In the genomic region with DNA sequence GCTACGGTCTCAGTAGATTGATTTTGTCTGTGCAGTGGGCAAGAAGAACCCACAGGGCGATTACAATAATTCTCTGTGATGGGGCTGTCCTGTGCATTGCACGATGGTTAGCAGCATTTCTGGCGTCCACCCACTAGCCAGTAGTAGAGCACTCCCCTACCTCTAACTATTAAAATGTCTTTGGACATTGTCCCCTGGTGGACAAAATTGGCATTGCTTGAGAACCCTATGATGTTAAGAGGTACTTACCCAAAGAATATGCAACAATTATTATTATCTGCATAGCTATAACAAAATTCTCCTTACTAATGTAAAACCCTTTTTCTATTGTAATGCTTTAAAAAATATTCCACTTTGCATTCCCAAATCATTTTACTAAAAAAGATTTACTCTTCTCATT, we compare ENCODE assay signal across 19 cellular contexts.
DNase-seq lines count a peak whose midpoint lies in the region; ATAC-seq, FAIRE-seq and TF ChIP-seq lines count a peak whose summit lies in the region.
"Had no signal": no experiment of that assay in that cellular context is flagged by ENCODE, and none has a peak within 500 bp of the region (broad histone marks: within the 10 kb centered on the region; RNA-seq: fewer than 3 reads in every experiment).

No MANE protein-coding gene starts in this region.

- no TSS peak for BruUV-seq in Calu3 (replicated peaks; lab: Mats Ljungman, UMichigan)

- H3K27me3 Mint-ChIP-seq in Calu3 (ENCODE audit: unreplicated experiment) = no peaks in the 10 kb centered on the region
- H3K27me3 Mint-ChIP-seq: natural killer cell treated with Interleukin-12 subunit alpha and Interleukin-12 subunit beta and Interleukin-15 and Interleukin-18, amount 100 ng/mL, for 72 hours; stimulated activated naive B cell treated with anti-CD40 and anti-IgM and Interleukin-4, amounts not matched to agents 10 μg/mL and 1 μg/mL and 100 μg/mL, for 72 hours had no signal

- H3K4me1 Mint-ChIP-seq in Calu3 (ENCODE audit: low read depth, unreplicated experiment) = no peaks in the 10 kb centered on the region
- H3K4me1 Mint-ChIP-seq: stimulated activated naive B cell treated with anti-CD40 and anti-IgM and Interleukin-4, amounts not matched to agents 10 μg/mL and 1 μg/mL and 100 μg/mL, for 72 hours had no signal

- CTCF ChIA-PET in Calu3 (lab: Charles Lee) = no interaction called here

- H3K36me3 Mint-ChIP-seq in Calu3 (ENCODE audit: insufficient read depth, unreplicated experiment) = no peaks in the 10 kb centered on the region
- H3K36me3 Mint-ChIP-seq: natural killer cell treated with Interleukin-12 subunit alpha and Interleukin-12 subunit beta and Interleukin-15 and Interleukin-18, amount 100 ng/mL, for 72 hours had no signal

- H3K27ac Mint-ChIP-seq in Calu3 (ENCODE audit: unreplicated experiment) = no peak overlapping the region
- H3K27ac Mint-ChIP-seq: natural killer cell treated with Interleukin-12 subunit alpha and Interleukin-12 subunit beta and Interleukin-15 and Interleukin-18, amount 100 ng/mL, for 72 hours; stimulated activated naive B cell treated with anti-CD40 and anti-IgM and Interleukin-4, amounts not matched to agents 10 μg/mL and 1 μg/mL and 100 μg/mL, for 72 hours had no signal

- intact Hi-C loops in Calu3 (cut with micrococcal nuclease; ENCODE audit: unreplicated experiment) = no loop called here

- in situ Hi-C loops in ACHN (cut with HindIII; ENCODE audit: low pct_ligation_motif_present, low pct_unique_long_range_greater_than_20kb, low sequenced_read_pairs) = no loop called here

- peaks cover 8% of the 10 kb centered on the region for H3K9me3 Mint-ChIP-seq in Calu3 (ENCODE audit: low read depth, unreplicated experiment)

- H3K4me3 ChIP-seq in fibroblast of mammary gland (ENCODE audit: control insufficient read depth, low read depth, low read length) = no peak overlapping the region
- H3K4me3 ChIP-seq: left lung, right lobe of liver, vagina had no signal

- H3K4me3 Mint-ChIP-seq in Calu3 (ENCODE audit: low read depth, unreplicated experiment) = no peak overlapping the region
- H3K4me3 Mint-ChIP-seq: natural killer cell treated with Interleukin-12 subunit alpha and Interleukin-12 subunit beta and Interleukin-15 and Interleukin-18, amount 100 ng/mL, for 72 hours; stimulated activated naive B cell treated with anti-CD40 and anti-IgM and Interleukin-4, amounts not matched to agents 10 μg/mL and 1 μg/mL and 100 μg/mL, for 72 hours had no signal

- peak; percentile 2; the same call in 1 of the 2 replicates for TF ChIP-seq CTCF in GM12874 (IDR thresholded peaks at IDR 0.05; ENCODE audit: insufficient read depth, low read depth, low read length)
- peak; percentile 19 for TF ChIP-seq CTCF in fibroblast of mammary gland (conservative IDR thresholded peaks at IDR 0.05; ENCODE audit: control insufficient read depth, insufficient read depth, low read depth, low read length)
- no peak for TF ChIP-seq CTCF in Calu3 (IDR thresholded peaks at IDR 0.05; ENCODE audit: unreplicated experiment)

- no peak for ATAC-seq in GM21717 (IDR thresholded peaks at IDR 0.05; ENCODE audit: unreplicated experiment)
- ATAC-seq: left lung; natural killer cell treated with Interleukin-12 subunit alpha and Interleukin-12 subunit beta and Interleukin-15 and Interleukin-18, amount 100 ng/mL, for 72 hours; right lobe of liver; Right ventricle myocardium inferior; stimulated activated naive B cell treated with anti-CD40 and anti-IgM and Interleukin-4, amounts not matched to agents 10 μg/mL and 1 μg/mL and 100 μg/mL, for 72 hours had no signal

- no peak for FAIRE-seq in RCC 7860 (lab: Jason Lieb, UNC)
- FAIRE-seq: bronchial epithelial cell, G401.6 had no signal

- DNase-seq in ACHN (peak; percentile 12), RCC 7860 (ENCODE audit: low spot score) (peak; percentile 4), fibroblast of mammary gland (ENCODE audit: low read depth) (no peak), NCI-H1694 (lab: John Stamatoyannopoulos, UW) (no peak), Calu3 (no peak), ecto neural progenitor cell (ENCODE audit: low spot score) (no peak)
- DNase-seq: activated effector memory CD4-positive, alpha-beta T cell treated with Interleukin-2 at 50 U/mL for 16 hours; C1 segment of cervical spinal cord; hippocampal formation; left lung; right lobe of liver; stimulated activated naive B cell treated with anti-CD40 and anti-IgM and Interleukin-4, amounts not matched to agents 10 μg/mL and 1 μg/mL and 100 μg/mL, for 72 hours had no signal

Comparison
In these comparisons a context has a peak if more than half of its experiments do, and no peak if none do; other contexts are left out.
1. DNase-seq: peak in ACHN (single experiment) and RCC 7860 (single experiment); none in fibroblast of mammary gland (single experiment), NCI-H1694 (single experiment), Calu3 (single experiment) and ecto neural progenitor cell (single experiment).